Comparison of ENCODE assay signal across 8 cellular contexts in the genomic region with DNA sequence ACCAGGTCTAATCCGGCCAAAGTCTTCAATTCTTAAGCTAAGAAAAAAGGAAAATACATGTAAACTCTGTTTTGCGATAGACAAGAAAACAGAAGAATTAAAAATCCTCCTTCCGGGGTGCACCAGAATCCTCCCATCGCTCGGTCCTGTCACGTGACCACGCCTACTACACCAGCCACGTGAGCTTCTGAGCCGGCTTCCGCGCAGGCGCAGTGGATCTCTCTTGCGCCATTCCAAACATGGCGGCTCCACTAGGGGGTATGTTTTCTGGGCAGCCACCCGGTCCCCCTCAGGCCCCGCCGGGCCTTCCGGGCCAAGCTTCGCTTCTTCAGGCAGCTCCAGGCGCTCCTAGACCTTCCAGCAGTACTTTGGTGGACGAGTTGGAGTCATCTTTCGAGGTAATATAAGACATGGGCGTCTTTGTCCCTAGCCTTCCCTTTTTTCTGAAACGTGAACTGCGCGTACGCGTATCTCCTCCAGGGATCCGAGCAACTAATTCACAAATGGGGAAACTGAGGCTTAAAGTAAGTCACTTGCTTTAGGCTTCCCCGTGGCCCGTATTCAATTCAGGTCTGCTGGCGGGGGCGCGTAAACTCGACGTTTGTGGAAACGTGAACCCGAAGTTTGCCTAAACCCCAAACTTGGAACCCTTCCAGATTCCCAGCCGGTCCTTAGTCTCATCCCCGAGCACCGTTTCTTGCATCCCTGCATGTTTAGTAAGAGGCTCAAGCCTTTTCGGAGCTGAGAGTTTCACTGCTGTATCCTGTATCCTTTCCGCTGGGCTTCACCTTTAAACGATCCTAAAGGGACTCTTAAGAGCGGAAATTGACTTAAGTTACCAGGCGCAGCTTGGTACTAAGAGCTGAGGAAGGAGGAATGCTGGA. TPM values are rescaled to one million over a fixed set of nuclear protein-coding genes. Genes with fewer than 3 reads are reported as not detected.
A peak's percentile ranks its signal among the peaks of the same experiment; 100 is the strongest.
DNase-seq lines count a peak whose midpoint lies in the region; ATAC-seq and TF ChIP-seq lines count a peak whose summit lies in the region.

Gene MED28, plus strand, starts transcription at position 226 of the 884 bp plus-strand sequence. Its CDS starts 14 bp downstream, at position 240.

- H3K4me1 Mint-ChIP-seq in naive thymus-derived CD8-positive, alpha-beta T cell: peaks cover 17 to 52% (median 42%) of the 10 kb centered on the region in 4 donors

- no peaks in the 10 kb centered on the region for H3K9me3 Mint-ChIP-seq in naive thymus-derived CD8-positive, alpha-beta T cell

- peaks cover 42% of the 10 kb centered on the region for H3K4me1 ChIP-seq in DOHH2 (ENCODE audit: control insufficient read depth, low read length)
- peaks cover 42% of the 10 kb centered on the region for H3K4me1 ChIP-seq in Karpas-422 (ENCODE audit: low read length)

- peak within 1 kb of the TSS; percentile 89 for H2AFZ ChIP-seq in Karpas-422 (ENCODE audit: low read length)

- POLR2A ChIA-PET in naive thymus-derived CD8-positive, alpha-beta T cell (lab: Charles Lee): interaction anchor here (0.7 to 2.8 kb wide), 10 partner anchors 8 to 1959 kb away, joined by 3 to 22 read pairs (median 3); partner anchors contain the start of genes DCAF16, LAP3, LCORL and NCAPG

- H3K27me3 ChIP-seq in DOHH2 (ENCODE audit: control insufficient read depth, low read length) (no peaks in the 10 kb centered on the region), Karpas-422 (ENCODE audit: low read length) (no peaks in the 10 kb centered on the region)

- peaks cover 19% of the 10 kb centered on the region for H4K20me1 ChIP-seq in DOHH2 (ENCODE audit: control insufficient read depth, insufficient read depth, low read depth, low read length)
- peaks cover 39% of the 10 kb centered on the region for H4K20me1 ChIP-seq in Karpas-422 (ENCODE audit: insufficient read depth, low read depth, low read length)

- peaks cover 4% of the 10 kb centered on the region; the same call in 1 of the 2 replicates for H3F3A ChIP-seq in DOHH2 (ENCODE audit: control insufficient read depth, insufficient read depth)

- H3K4me3 ChIP-seq in DOHH2 (ENCODE audit: low read length): peak within 1 kb of the TSS; percentile 89
- H3K4me3 ChIP-seq in Karpas-422 (ENCODE audit: low read length): peak within 1 kb of the TSS; percentile 92
- peak within 1 kb of the TSS; percentile 85 for H3K4me3 ChIP-seq in fibroblast of mammary gland (ENCODE audit: control insufficient read depth, low read depth, low read length)

- ATAC-seq in GM21825 (IDR thresholded peaks at IDR 0.05; ENCODE audit: unreplicated experiment): peak; percentile 94
- ATAC-seq in naive thymus-derived CD8-positive, alpha-beta T cell: peak; percentile 89 to 93

- peak within 1 kb of the TSS; percentile 75 for H3K4me2 ChIP-seq in DOHH2 (ENCODE audit: low read length)
- peak within 1 kb of the TSS; percentile 100 for H3K4me2 ChIP-seq in Karpas-422 (ENCODE audit: low read depth, low read length, poor library complexity, severe bottlenecking)

- H3K27me3 Mint-ChIP-seq in naive thymus-derived CD8-positive, alpha-beta T cell: no peaks in the 10 kb centered on the region

- DNase-seq in Karpas-422 (peak; percentile 98), RPMI8226 (peak; percentile 95), fibroblast of mammary gland (ENCODE audit: low read depth) (peak; percentile 95)
- DNase-seq in activated T-helper 1 cell treated with anti-CD3 and anti-CD28 coated beads, Interleukin-2, amount 50 U/mL, for 16 hours (ENCODE audit: low read depth in 1 of 2, low spot score in 1 of 2): peak; percentile 89 to 92
- DNase-seq in naive thymus-derived CD8-positive, alpha-beta T cell: peak; percentile 91 to 98 (median 94)
- peak; percentile 86 to 94 (median 94) for DNase-seq in stimulated activated naive CD4-positive, alpha-beta T cell (lab: John Stamatoyannopoulos, UW)

- H3K4me3 Mint-ChIP-seq in naive thymus-derived CD8-positive, alpha-beta T cell: peak within 1 kb of the TSS; percentile 88 to 100 (median 98)

- H3K27ac ChIP-seq in DOHH2 (ENCODE audit: low read depth, low read length) (peak within 1 kb of the TSS; percentile 50), Karpas-422 (ENCODE audit: low read length) (peak within 1 kb of the TSS; percentile 71)

- H3K9me2 ChIP-seq in DOHH2 (replicated peaks; ENCODE audit: control insufficient read depth, low read length) (no peaks in the 10 kb centered on the region), Karpas-422 (replicated peaks; ENCODE audit: insufficient read depth, low read length) (no peaks in the 10 kb centered on the region)

- H3K79me2 ChIP-seq in DOHH2 (ENCODE audit: control insufficient read depth, low read length): peaks cover 59% of the 10 kb centered on the region
- H3K79me2 ChIP-seq in Karpas-422 (ENCODE audit: low read length): peaks cover 57% of the 10 kb centered on the region

- H3K9me3 ChIP-seq in DOHH2 (ENCODE audit: control insufficient read depth, insufficient read depth, low read length) (no peaks in the 10 kb centered on the region), Karpas-422 (ENCODE audit: low read length) (no peaks in the 10 kb centered on the region)

- H3K9ac ChIP-seq in Karpas-422 (ENCODE audit: low read length): peak within 1 kb of the TSS; percentile 93

- no peak for TF ChIP-seq CTCF in DOHH2 (IDR thresholded peaks at IDR 0.05; ENCODE audit: low read depth, low read length, poor library complexity, severe bottlenecking)
- TF ChIP-seq CTCF in fibroblast of mammary gland (conservative IDR thresholded peaks at IDR 0.05; ENCODE audit: control insufficient read depth, insufficient read depth, low read depth, low read length): no peak

- H3K36me3 Mint-ChIP-seq in naive thymus-derived CD8-positive, alpha-beta T cell: peaks cover 6 to 30% (median 11%) of the 10 kb centered on the region in 3 donors

- H3K27ac Mint-ChIP-seq in naive thymus-derived CD8-positive, alpha-beta T cell: peak within 1 kb of the TSS; percentile 92 to 99 (median 98)

- H3K36me3 ChIP-seq in DOHH2 (ENCODE audit: control insufficient read depth, low read length) (peaks cover 40% of the 10 kb centered on the region), Karpas-422 (ENCODE audit: insufficient read depth, low read length) (peaks cover 16% of the 10 kb centered on the region; the same call in 1 of the 2 replicates)

RNA-seq across cellular contexts. Expression of gene MED28, which starts in this region (rescaled TPM):
- 24.8 and 48.7 TPM in 2 replicates for total RNA-seq in Karpas-422 (2014; rRNA removed; shearing (Covaris generic); ENCODE audit: low replicate concordance)
- 10 to 100 TPM; 72.8 to 73.4 TPM for total RNA-seq in naive thymus-derived CD8-positive, alpha-beta T cell
- polyA plus RNA-seq in naive thymus-derived CD8-positive, alpha-beta T cell: 10 to 100 TPM; 39.1 to 48.7 (median 42.1) TPM

Comparison
In these comparisons a context has a peak if more than half of its experiments do, and no peak if none do; other contexts are left out.
1. Peak in every context shown above with its lines: DNase-seq, ATAC-seq, H3K4me3 ChIP-seq and H3K27ac ChIP-seq.